21 cellular contexts compared by ENCODE assay signal in the genomic region with DNA sequence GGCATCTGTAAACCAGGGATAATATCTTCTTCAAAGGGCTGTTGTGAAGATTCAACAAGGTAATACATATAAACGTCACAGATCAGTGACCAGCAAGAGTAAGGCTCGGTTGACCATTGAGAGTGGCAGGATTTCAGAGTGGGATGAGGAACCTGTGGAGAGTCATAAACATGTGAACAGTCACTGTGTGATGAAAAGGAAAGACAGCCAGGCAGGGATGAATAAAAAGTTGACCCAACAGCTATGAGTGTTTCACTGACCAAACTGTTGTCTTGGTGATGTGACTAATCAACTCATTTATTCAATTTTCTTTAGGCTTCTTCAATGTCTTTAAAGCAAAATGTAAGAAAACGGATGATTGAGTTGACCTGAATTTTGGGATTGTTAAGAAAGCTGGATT. TPM values are rescaled to one million over a fixed set of nuclear protein-coding genes. Genes with fewer than 3 reads are reported as not detected.
DNase-seq lines count a peak whose midpoint lies in the region; ATAC-seq and TF ChIP-seq lines count a peak whose summit lies in the region.
"Had no signal": no experiment of that assay in that cellular context is flagged by ENCODE, and none has a peak within 500 bp of the region (broad histone marks: within the 10 kb centered on the region; RNA-seq: fewer than 3 reads in every experiment).

No MANE protein-coding gene starts in this region.

- H3K27me3 ChIP-seq in ACC112 (ENCODE audit: insufficient read depth, low read length): no peaks in the 10 kb centered on the region
- no peaks in the 10 kb centered on the region for H3K27me3 ChIP-seq in transverse colon

- H3K79me2 ChIP-seq in ACC112 (ENCODE audit: control insufficient read depth, insufficient read depth, low read length, unreplicated experiment): peaks cover 47% of the 10 kb centered on the region

- H3K4me3 ChIP-seq in ACC112 (ENCODE audit: low read depth, low read length) (no peak overlapping the region), transverse colon (no peak overlapping the region)
- H3K4me3 ChIP-seq: A549 had no signal

- DNase-seq in HFFc6: peak; percentile 95
- DNase-seq in amniotic epithelial cell (ENCODE audit: low read depth): peak; percentile 71
- peak; percentile 71 for DNase-seq in glomerular visceral epithelial cell (ENCODE audit: extremely low spot score)
- no peak for DNase-seq in transverse colon
- DNase-seq in HuH-7.5 (ENCODE audit: low spot score): no peak
- DNase-seq: activated CD4-positive, alpha-beta T cell treated with anti-CD3 and anti-CD28 coated beads, Interleukin-2, amount 10 ng/mL, durations not matched to agents 7 days and 5 days; activated T-cell treated with anti-CD3 and anti-CD28 coated beads for 4 hours; GF-D8; midbrain; NCI-H1105; NK-92 treated with Interleukin-12 subunit alpha and Interleukin-12 subunit beta, amount 100 ng/mL, for 24 hours; nucleus accumbens; Right ventricle myocardium superior; trophoblast cell had no signal

- H3K9me3 ChIP-seq in transverse colon: no peaks in the 10 kb centered on the region
- H3K9me3 ChIP-seq: A549 had no signal

- H3K4me3 Mint-ChIP-seq in HFFc6: peak overlapping the region; percentile 73
- H3K4me3 Mint-ChIP-seq: activated CD4-positive, alpha-beta T cell treated with anti-CD3 and anti-CD28 coated beads, Interleukin-2, amount 10 ng/mL, durations not matched to agents 7 days and 5 days; activated naive CD8-positive, alpha-beta T cell; central memory CD8-positive, alpha-beta T cell; stimulated activated effector memory CD8-positive, alpha-beta T cell treated with anti-CD3 and anti-CD28 coated beads, Interleukin-12 subunit alpha, Interleukin-12 subunit beta, amount 100 ng/mL, for 72 hours had no signal

- ATAC-seq in GM21737 (IDR thresholded peaks at IDR 0.05; ENCODE audit: unreplicated experiment) (no peak), GM18502 (IDR thresholded peaks at IDR 0.05; ENCODE audit: poor library complexity, unreplicated experiment) (no peak)
- ATAC-seq: A549; stimulated activated effector memory CD8-positive, alpha-beta T cell treated with anti-CD3 and anti-CD28 coated beads, Interleukin-12 subunit alpha, Interleukin-12 subunit beta, amount 100 ng/mL, for 72 hours had no signal

- peaks cover 73% of the 10 kb centered on the region for H3K4me1 Mint-ChIP-seq in HFFc6 (ENCODE audit: low read depth)
- H3K4me1 Mint-ChIP-seq: activated CD4-positive, alpha-beta T cell treated with anti-CD3 and anti-CD28 coated beads, Interleukin-2, amount 10 ng/mL, durations not matched to agents 7 days and 5 days; central memory CD8-positive, alpha-beta T cell; stimulated activated effector memory CD8-positive, alpha-beta T cell treated with anti-CD3 and anti-CD28 coated beads, Interleukin-12 subunit alpha, Interleukin-12 subunit beta, amount 100 ng/mL, for 72 hours had no signal

- TF ChIP-seq CTCF in HFFc6 (IDR thresholded peaks at IDR 0.05): no peak
- TF ChIP-seq CTCF in transverse colon (IDR thresholded peaks at IDR 0.05): no peak

- in situ Hi-C loops in transverse colon (cut with MboI; ENCODE audit: low pct_ligation_motif_present in 1 of 4, low pct_unique_long_range_greater_than_20kb in 1 of 4, low sequenced_read_pairs in 3 of 4): no loop called here

- WGBS in transverse colon (ENCODE audit: low coverage in 1 of 2), 2 donors: 80 to 83% methylated on average over 3 of the region's 3 CpGs

- peak overlapping the region; percentile 98 for H3K27ac Mint-ChIP-seq in HFFc6
- H3K27ac Mint-ChIP-seq: activated CD4-positive, alpha-beta T cell treated with anti-CD3 and anti-CD28 coated beads, Interleukin-2, amount 10 ng/mL, durations not matched to agents 7 days and 5 days; activated naive CD8-positive, alpha-beta T cell; stimulated activated effector memory CD8-positive, alpha-beta T cell treated with anti-CD3 and anti-CD28 coated beads, Interleukin-12 subunit alpha, Interleukin-12 subunit beta, amount 100 ng/mL, for 72 hours had no signal

- H3K9me3 Mint-ChIP-seq in HFFc6: no peaks in the 10 kb centered on the region
- H3K9me3 Mint-ChIP-seq: activated CD4-positive, alpha-beta T cell treated with anti-CD3 and anti-CD28 coated beads, Interleukin-2, amount 10 ng/mL, durations not matched to agents 7 days and 5 days; central memory CD8-positive, alpha-beta T cell; stimulated activated effector memory CD8-positive, alpha-beta T cell treated with anti-CD3 and anti-CD28 coated beads, Interleukin-12 subunit alpha, Interleukin-12 subunit beta, amount 100 ng/mL, for 72 hours had no signal

- H3K4me1 ChIP-seq in ACC112 (ENCODE audit: control insufficient read depth, insufficient read depth, low read length, unreplicated experiment): peaks cover 30% of the 10 kb centered on the region
- H3K4me1 ChIP-seq in transverse colon: no peaks in the 10 kb centered on the region

- H3K27me3 Mint-ChIP-seq in HFFc6 (ENCODE audit: insufficient read depth): peaks cover 7% of the 10 kb centered on the region; the same call in 1 of the 2 replicates

- H3K27ac ChIP-seq in ACC112 (ENCODE audit: low read depth, low read length): peak overlapping the region; percentile 78
- H3K27ac ChIP-seq in transverse colon: no peak overlapping the region
- H3K27ac ChIP-seq: A549 had no signal

- intact Hi-C loops in transverse colon (cut with DNase I; ENCODE audit: low total_unique reads): no loop called here

- no peak for TF ChIP-seq EP300 in transverse colon (IDR thresholded peaks at IDR 0.05; ENCODE audit: low read depth)

- peaks cover 43% of the 10 kb centered on the region for H3K36me3 Mint-ChIP-seq in HFFc6 (ENCODE audit: low read depth)
- H3K36me3 Mint-ChIP-seq: activated naive CD8-positive, alpha-beta T cell; stimulated activated effector memory CD8-positive, alpha-beta T cell treated with anti-CD3 and anti-CD28 coated beads, Interleukin-12 subunit alpha, Interleukin-12 subunit beta, amount 100 ng/mL, for 72 hours had no signal

- peaks cover 24% of the 10 kb centered on the region for H3K36me3 ChIP-seq in ACC112 (ENCODE audit: insufficient read depth, low read length)
- H3K36me3 ChIP-seq in transverse colon: no peaks in the 10 kb centered on the region

- H2AFZ ChIP-seq in ACC112 (ENCODE audit: low read length, unreplicated experiment): no peak overlapping the region

- TF ChIP-seq POLR2A in transverse colon (IDR thresholded peaks at IDR 0.05): no peak

RNA-seq across cellular contexts. Expression of gene FRMD6, which starts 8.6 kb away (rescaled TPM):
- total RNA-seq in HFFc6 (2021; fragmentation: NEBNext Ultra II Directional; extraction: Animal tissue kit (Norgen Biotek cat#: 25700)): 100 to 1,000 TPM; 379 to 565 (median 420) TPM
- total RNA-seq in transverse colon: 10 to 100 TPM in 3 of 4 donors, 1 to 10 TPM in 1; 8.4 to 21.7 (median 11.7) TPM

Comparison
In these comparisons a context has a peak if more than half of its experiments do, and no peak if none do; other contexts are left out.
1. DNase-seq: peak in HFFc6 (single experiment), amniotic epithelial cell (single experiment) and glomerular visceral epithelial cell (single experiment); none in transverse colon (single experiment) and HuH-7.5 (single experiment).
2. RNA of gene FRMD6, which starts 8.6 kb away (total RNA-seq): 379 to 565 TPM in HFFc6; 8.4 to 21.7 TPM in transverse colon; every median in the first group is over 10 times any median in the second.